Comparison of ENCODE assay signal across 23 cellular contexts in genomic region chr1:56222914-56223540, GRCh38.
DNase-seq lines count a peak whose midpoint lies in the region; ATAC-seq, FAIRE-seq and TF ChIP-seq lines count a peak whose summit lies in the region.
"Had no signal": no experiment of that assay in that cellular context is flagged by ENCODE, and none has a peak within 500 bp of the region (broad histone marks: within the 10 kb centered on the region; RNA-seq: fewer than 3 reads in every experiment).

No MANE protein-coding gene starts in this region.

- ATAC-seq in upper lobe of right lung (peak; percentile 74), esophagus mucosa (no peak)

- no peak for TF ChIP-seq POLR2A in GM12891 (IDR thresholded peaks at IDR 0.05; ENCODE audit: low read depth, low read length)

- no peaks in the 10 kb centered on the region for H3K36me3 ChIP-seq in upper lobe of right lung
- H3K36me3 ChIP-seq: BLaER1, HAP-1 had no signal

- H3K9me3 ChIP-seq in upper lobe of right lung: no peaks in the 10 kb centered on the region
- H3K9me3 ChIP-seq: BLaER1, HAP-1 had no signal

- peaks cover 5% of the 10 kb centered on the region for H3K27me3 Mint-ChIP-seq in dendritic cell treated with granulocyte-macrophage colony-stimulating factor and Interleukin-4, amounts not matched to agents 40 ng/mL and 50 ng/mL, for 4 days
- no peaks in the 10 kb centered on the region for H3K27me3 Mint-ChIP-seq in activated naive CD4-positive, alpha-beta T cell treated with anti-CD3 and anti-CD28 coated beads, Interleukin-2, amount 10 ng/mL, durations not matched to agents 7 days and 5 days
- H3K27me3 Mint-ChIP-seq: CD4-positive, alpha-beta T cell had no signal

- FAIRE-seq in GM12891 (lab: Jason Lieb, UNC): no peak
- FAIRE-seq: A204.1, D721Med, H54 had no signal

- H3K27ac ChIP-seq in upper lobe of right lung (no peak overlapping the region), RWPE1 (no peak overlapping the region)
- H3K27ac ChIP-seq: BLaER1, C4-2B had no signal

- DNase-seq in GM12891 (ENCODE audit: insufficient read length, low spot score): no peak
- DNase-seq in putamen (ENCODE audit: low spot score): peak; percentile 63
- DNase-seq in upper lobe of right lung: no peak
- no peak for DNase-seq in activated naive CD4-positive, alpha-beta T cell treated with anti-CD3 and anti-CD28 coated beads, Interleukin-2, amount 10 ng/mL, durations not matched to agents 7 days and 5 days
- DNase-seq in A172 (ENCODE audit: low spot score): no peak
- DNase-seq in RWPE1 (ENCODE audit: low spot score): no peak
- DNase-seq: CD4-positive, alpha-beta T cell; CD8-positive, alpha-beta memory T cell; DMS 273 treated with DMSO at 0.1 percent for 48 hours; DMS79; EL; GDM1; GOT3; HFFc6 had no signal

- H3K27me3 ChIP-seq in upper lobe of right lung: no peaks in the 10 kb centered on the region
- H3K27me3 ChIP-seq: BLaER1 had no signal

- H3K9me3 Mint-ChIP-seq in dendritic cell treated with granulocyte-macrophage colony-stimulating factor and Interleukin-4, amounts not matched to agents 40 ng/mL and 50 ng/mL, for 4 days: peaks cover 8% of the 10 kb centered on the region
- H3K9me3 Mint-ChIP-seq in activated naive CD4-positive, alpha-beta T cell treated with anti-CD3 and anti-CD28 coated beads, Interleukin-2, amount 10 ng/mL, durations not matched to agents 7 days and 5 days: peaks cover 2% of the 10 kb centered on the region

- H3K27ac Mint-ChIP-seq in dendritic cell treated with granulocyte-macrophage colony-stimulating factor and Interleukin-4, amounts not matched to agents 40 ng/mL and 50 ng/mL, for 4 days: peak overlapping the region; percentile 41
- no peak overlapping the region for H3K27ac Mint-ChIP-seq in activated naive CD4-positive, alpha-beta T cell treated with anti-CD3 and anti-CD28 coated beads, Interleukin-2, amount 10 ng/mL, durations not matched to agents 7 days and 5 days
- H3K27ac Mint-ChIP-seq: B cell; CD4-positive, alpha-beta T cell; CD8-positive, alpha-beta memory T cell; HFFc6 had no signal

- no peaks in the 10 kb centered on the region for H3K4me1 ChIP-seq in upper lobe of right lung
- H3K4me1 ChIP-seq: BLaER1, HAP-1 had no signal

- peaks cover 6% of the 10 kb centered on the region for H3K36me3 Mint-ChIP-seq in dendritic cell treated with granulocyte-macrophage colony-stimulating factor and Interleukin-4, amounts not matched to agents 40 ng/mL and 50 ng/mL, for 4 days (ENCODE audit: low read depth)
- no peaks in the 10 kb centered on the region for H3K36me3 Mint-ChIP-seq in activated naive CD4-positive, alpha-beta T cell treated with anti-CD3 and anti-CD28 coated beads, Interleukin-2, amount 10 ng/mL, durations not matched to agents 7 days and 5 days
- H3K36me3 Mint-ChIP-seq: CD8-positive, alpha-beta memory T cell had no signal

- POLR2A ChIA-PET in RWPE1 (lab: Yijun Ruan, JAX; ENCODE audit: low non-redundant PET): no interaction called here

- H3K4me3 Mint-ChIP-seq in dendritic cell treated with granulocyte-macrophage colony-stimulating factor and Interleukin-4, amounts not matched to agents 40 ng/mL and 50 ng/mL, for 4 days: no peak overlapping the region
- no peak overlapping the region for H3K4me3 Mint-ChIP-seq in activated naive CD4-positive, alpha-beta T cell treated with anti-CD3 and anti-CD28 coated beads, Interleukin-2, amount 10 ng/mL, durations not matched to agents 7 days and 5 days
- H3K4me3 Mint-ChIP-seq: B cell; CD4-positive, alpha-beta T cell; CD8-positive, alpha-beta memory T cell; HFFc6 had no signal

- intact Hi-C loops in dendritic cell treated with granulocyte-macrophage colony-stimulating factor and Interleukin-4, amounts not matched to agents 40 ng/mL and 50 ng/mL, for 4 days (cut with micrococcal nuclease): loop anchor here (2.0 to 10.0 kb wide), 3 partner anchors 26 to 282 kb away; no protein-coding TSS in a partner anchor
- intact Hi-C loops in upper lobe of right lung (cut with DNase I): no loop called here

- no peak overlapping the region for H3K4me3 ChIP-seq in upper lobe of right lung
- H3K4me3 ChIP-seq: BLaER1, HAP-1 had no signal

- no peak for TF ChIP-seq CTCF in upper lobe of right lung (IDR thresholded peaks at IDR 0.05)
- no peak for TF ChIP-seq CTCF in RWPE1 (conservative IDR thresholded peaks at IDR 0.05; ENCODE audit: low read depth)

- CTCF ChIA-PET in activated naive CD4-positive, alpha-beta T cell treated with anti-CD3 and anti-CD28 coated beads, Interleukin-2, amount 10 ng/mL, durations not matched to agents 7 days and 5 days (lab: Charles Lee): no interaction called here
- CTCF ChIA-PET in RWPE1 (lab: Yijun Ruan, JAX): no interaction called here

- peaks cover 59% of the 10 kb centered on the region for H3K4me1 Mint-ChIP-seq in dendritic cell treated with granulocyte-macrophage colony-stimulating factor and Interleukin-4, amounts not matched to agents 40 ng/mL and 50 ng/mL, for 4 days (ENCODE audit: low read depth)
- no peaks in the 10 kb centered on the region for H3K4me1 Mint-ChIP-seq in activated naive CD4-positive, alpha-beta T cell treated with anti-CD3 and anti-CD28 coated beads, Interleukin-2, amount 10 ng/mL, durations not matched to agents 7 days and 5 days
- H3K4me1 Mint-ChIP-seq: B cell; CD8-positive, alpha-beta memory T cell had no signal

TF ChIP-seq in GM12891, 5 proteins besides CTCF, POLR2A, EP300 and RAD21:
- TF ChIP-seq SPI1 (IDR thresholded peaks at IDR 0.05; ENCODE audit: low read depth, low read length): peak; percentile 68
- TF ChIP-seq POLR2AphosphoS5 (IDR thresholded peaks at IDR 0.05; ENCODE audit: low read depth, low read length): no peak
- TF ChIP-seq TAF1 (IDR thresholded peaks at IDR 0.05; ENCODE audit: low read depth, low read length): no peak
